In the genomic region with DNA sequence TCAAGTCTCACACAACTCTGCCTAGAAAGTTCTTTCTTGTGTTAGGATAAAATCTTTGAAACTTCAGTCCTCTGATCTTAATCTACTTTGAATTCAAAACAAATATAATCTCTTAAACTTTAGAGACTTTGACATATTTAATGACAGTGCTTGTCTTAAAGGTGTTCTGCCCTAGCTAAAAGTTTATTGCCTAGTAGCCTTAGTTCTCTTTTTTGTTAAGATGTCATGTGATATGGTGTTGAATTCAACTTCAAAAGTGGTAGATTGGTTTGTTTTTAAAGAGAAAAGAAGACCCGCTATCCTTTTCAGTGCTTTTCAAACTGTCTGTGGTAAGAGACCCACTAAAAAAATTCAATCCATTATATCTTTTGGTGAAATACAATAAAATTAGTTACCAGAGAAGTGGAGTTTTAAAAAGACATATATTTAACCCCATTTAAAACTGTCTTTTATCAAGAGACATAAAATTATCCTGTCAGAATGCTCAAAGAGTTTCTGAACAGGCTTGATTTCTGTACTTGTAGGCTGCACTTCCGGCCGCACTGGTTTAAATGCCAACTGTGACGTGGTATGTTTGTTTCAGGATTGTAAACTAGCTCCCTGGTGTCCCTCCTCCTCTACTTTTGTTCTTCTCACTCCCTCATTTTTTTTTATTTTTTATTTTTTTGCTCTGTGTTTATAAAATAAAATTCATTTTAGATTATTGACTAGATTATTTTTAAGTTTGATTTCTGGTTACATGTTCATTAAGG, we compare ENCODE assay signal across 8 cellular contexts.
A peak's percentile ranks its signal among the peaks of the same experiment; 100 is the strongest.
DNase-seq lines count a peak whose midpoint lies in the region; ATAC-seq, FAIRE-seq and TF ChIP-seq lines count a peak whose summit lies in the region.

No MANE protein-coding gene starts in this region.

- H3K9me3 Mint-ChIP-seq in T-cell: no peaks in the 10 kb centered on the region

- FAIRE-seq in frontal cortex (lab: Jason Lieb, UNC): peak; percentile 64

- H3K36me3 Mint-ChIP-seq in T-cell: peaks cover 6% of the 10 kb centered on the region

- H3K27me3 Mint-ChIP-seq in T-cell: no peaks in the 10 kb centered on the region

- DNase-seq in DMS53 (lab: John Stamatoyannopoulos, UW): peak; percentile 82
- peak in 17 of 34 experiments; percentile 2 to 31 (median 11) for DNase-seq in T-cell
- DNase-seq in frontal cortex (ENCODE audit: low spot score in 2 of 2): no peak
- DNase-seq in pons (ENCODE audit: low spot score): peak; percentile 69
- no peak for DNase-seq in NOMO-1 treated with dmso at 0.1 percent for 144 hours (lab: John Stamatoyannopoulos, UW; ENCODE audit: unreplicated experiment)

- H3K4me3 Mint-ChIP-seq in T-cell: peak overlapping the region; percentile 3 to 54 (median 43)

- ATAC-seq in T-cell (replicated peaks in 1 of 4) (peak in 2 of 4 experiments; percentile 66 to 68), HG03354 (IDR thresholded peaks at IDR 0.05; ENCODE audit: poor library complexity, severe bottlenecking, unreplicated experiment) (no peak), GM18505 (IDR thresholded peaks at IDR 0.05; ENCODE audit: unreplicated experiment) (no peak), HG03469 (IDR thresholded peaks at IDR 0.05; ENCODE audit: unreplicated experiment) (no peak)

- H3K27ac Mint-ChIP-seq in T-cell: peak overlapping the region; percentile 70 to 79

- peaks cover 56 to 65% (median 57%) of the 10 kb centered on the region in 3 donors for H3K4me1 Mint-ChIP-seq in T-cell

- POLR2A ChIA-PET in T-cell (lab: Charles Lee): no interaction called here

- CTCF ChIA-PET in T-cell (lab: Charles Lee): no interaction called here

- TF ChIP-seq POLR2A in GM18505 (IDR thresholded peaks at IDR 0.05; ENCODE audit: borderline replicate concordance, extremely low read depth, insufficient read depth, insufficient read length): no peak

Comparison
In these comparisons a context has a peak if more than half of its experiments do, and no peak if none do; other contexts are left out.
1. DNase-seq: peak in DMS53 (single experiment) and pons (single experiment); none in frontal cortex (0 of 2) and NOMO-1 treated with dmso at 0.1 percent for 144 hours (single experiment).